Comparison of ENCODE assay signal across 8 cellular contexts in genomic region chr11:2382927-2383822, GRCh38. TPM values are rescaled to one million over a fixed set of nuclear protein-coding genes. Genes with fewer than 3 reads are reported as not detected.
A peak's percentile ranks its signal among the peaks of the same experiment; 100 is the strongest.
DNase-seq lines count a peak whose midpoint lies in the region; ATAC-seq and TF ChIP-seq lines count a peak whose summit lies in the region.

No MANE protein-coding gene starts in this region.

- no peak overlapping the region for H3K4me3 ChIP-seq in CD8-positive, alpha-beta memory T cell (ENCODE audit: low read length)
- no peak overlapping the region for H3K4me3 ChIP-seq in fibroblast of pulmonary artery (replicated peaks; ENCODE audit: low read depth, low read length)

- no peaks in the 10 kb centered on the region for H3K9me3 ChIP-seq in CD8-positive, alpha-beta memory T cell (ENCODE audit: low read length)

- POLR2A ChIA-PET in CD8-positive, alpha-beta memory T cell (lab: Charles Lee), result interaction anchor here (0.6 to 1.2 kb wide), 3 partner anchors 17 to 231 kb away, joined by 3 to 5 read pairs (median 3); partner anchors contain the start of gene TSSC4

- no peak overlapping the region for H3K27ac ChIP-seq in CD8-positive, alpha-beta memory T cell (ENCODE audit: low read depth, low read length)

- peaks cover 71% of the 10 kb centered on the region for H3K4me1 ChIP-seq in CD8-positive, alpha-beta memory T cell (ENCODE audit: insufficient read depth, low read length)

- H3K27ac Mint-ChIP-seq in CD8-positive, alpha-beta memory T cell, result peak overlapping the region in 7 of 8 donors; percentile 33 to 84 (median 63)

- TF ChIP-seq CTCF in fibroblast of pulmonary artery (IDR thresholded peaks at IDR 0.05; ENCODE audit: low read length, missing control alignments), result no peak

- no peaks in the 10 kb centered on the region for H3K9me3 Mint-ChIP-seq in CD8-positive, alpha-beta memory T cell

- ATAC-seq in HG03354 (IDR thresholded peaks at IDR 0.05; ENCODE audit: poor library complexity, severe bottlenecking, unreplicated experiment) (no peak), GM21786 (IDR thresholded peaks at IDR 0.05; ENCODE audit: unreplicated experiment) (no peak), GM18858 (IDR thresholded peaks at IDR 0.05; ENCODE audit: unreplicated experiment) (no peak)

- H3K36me3 Mint-ChIP-seq in CD8-positive, alpha-beta memory T cell, result peaks cover 0 to 20% (median 0%) of the 10 kb centered on the region in 3 donors

- peak in 1 of 5 donors; percentile 43 for DNase-seq in CD8-positive, alpha-beta memory T cell
- DNase-seq in RPMI7951 (ENCODE audit: low read depth) (peak; percentile 84), fibroblast of pulmonary artery (ENCODE audit: low read depth) (peak; percentile 42), pons (ENCODE audit: low spot score) (peak; percentile 53), NK-92 (lab: John Stamatoyannopoulos, UW; ENCODE audit: unreplicated experiment) (no peak)

- no peaks in the 10 kb centered on the region for H3K36me3 ChIP-seq in CD8-positive, alpha-beta memory T cell (ENCODE audit: insufficient read depth, low read length)

- CTCF ChIA-PET in CD8-positive, alpha-beta memory T cell (lab: Charles Lee), result interaction anchor here (1.4 to 2.8 kb wide), 3 partner anchors 17 to 80 kb away, joined by 3 to 11 read pairs (median 7); partner anchors contain the start of gene TSSC4

- H3K27me3 Mint-ChIP-seq in CD8-positive, alpha-beta memory T cell, result no peaks in the 10 kb centered on the region

- H3K27me3 ChIP-seq in CD8-positive, alpha-beta memory T cell (ENCODE audit: insufficient read depth, low read length, poor library complexity, severe bottlenecking), result no peaks in the 10 kb centered on the region

- H3K4me3 Mint-ChIP-seq in CD8-positive, alpha-beta memory T cell, result peak overlapping the region in 4 of 7 donors; percentile 8 to 87 (median 46)

- H3K4me1 Mint-ChIP-seq in CD8-positive, alpha-beta memory T cell, result peaks cover 66 to 94% (median 71%) of the 10 kb centered on the region in 3 donors

RNA-seq across cellular contexts. Expression of gene CD81, which starts 6.1 kb away (rescaled TPM):
- total RNA-seq in CD8-positive, alpha-beta memory T cell, result 100 to 1,000 TPM; 176 to 189 TPM
- 107 TPM for polyA plus RNA-seq in CD8-positive, alpha-beta memory T cell
- total RNA-seq in RPMI7951 (2014; rRNA removed; shearing (Covaris generic)), result 248 and 386 TPM in 2 replicates

RNA-seq across cellular contexts. Expression of gene TSSC4, which starts 17.4 kb away (rescaled TPM):
- total RNA-seq in CD8-positive, alpha-beta memory T cell, result 10 to 100 TPM; 79.6 to 84.1 TPM
- 85.6 TPM for polyA plus RNA-seq in CD8-positive, alpha-beta memory T cell
- 22.9 and 38.2 TPM in 2 replicates for total RNA-seq in RPMI7951 (2014; rRNA removed; shearing (Covaris generic))
